Comparison of ENCODE assay signal across 15 cellular contexts in genomic region chr12:43318002-43318401, GRCh38.
"Had no signal": no experiment of that assay in that cellular context is flagged by ENCODE, and none has a peak within 500 bp of the region (broad histone marks: within the 10 kb centered on the region; RNA-seq: fewer than 3 reads in every experiment).

No MANE protein-coding gene starts in this region.

- DNase-seq: activated CD4-positive, alpha-beta T cell treated with anti-CD3 and anti-CD28 coated beads, Interleukin-2, amount 50 U/mL, for 4 hours; activated CD4-positive, CD25-positive, alpha-beta regulatory T cell treated with anti-CD3 and anti-CD28 coated beads, Interleukin-2, amount 50 U/mL, for 72 hours; activated effector memory CD4-positive, alpha-beta T cell treated with anti-CD3 and anti-CD28 coated beads, Interleukin-2, amount 50 U/mL, for 16 hours; activated T-cell treated with anti-CD3 and anti-CD28 coated beads, Interleukin-2, amount 50 U/mL, for 4 hours; amygdala; brain microvascular endothelial cell; left cardiac atrium; naive B cell; right cardiac atrium; thyroid gland had no signal

- H3K27me3 ChIP-seq: brain microvascular endothelial cell, neutrophil, thyroid gland, vagina had no signal

- H3K27ac ChIP-seq: brain microvascular endothelial cell, neutrophil, thyroid gland, vagina had no signal

- H3K4me1 ChIP-seq: thyroid gland, vagina had no signal

- H3K9me3 ChIP-seq: neutrophil, thyroid gland, vagina had no signal

- H3K4me3 ChIP-seq: lung, smooth muscle cell, thyroid gland, vagina had no signal

- H3K36me3 ChIP-seq: brain microvascular endothelial cell, neutrophil, thyroid gland, vagina had no signal

- ATAC-seq: activated T-cell treated with anti-CD3 and anti-CD28 coated beads, Interleukin-2, amount 50 U/mL, for 4 hours; esophagus mucosa; left cardiac atrium; right cardiac atrium had no signal
